ENCODE assay signal across 8 cellular contexts in the genomic region with DNA sequence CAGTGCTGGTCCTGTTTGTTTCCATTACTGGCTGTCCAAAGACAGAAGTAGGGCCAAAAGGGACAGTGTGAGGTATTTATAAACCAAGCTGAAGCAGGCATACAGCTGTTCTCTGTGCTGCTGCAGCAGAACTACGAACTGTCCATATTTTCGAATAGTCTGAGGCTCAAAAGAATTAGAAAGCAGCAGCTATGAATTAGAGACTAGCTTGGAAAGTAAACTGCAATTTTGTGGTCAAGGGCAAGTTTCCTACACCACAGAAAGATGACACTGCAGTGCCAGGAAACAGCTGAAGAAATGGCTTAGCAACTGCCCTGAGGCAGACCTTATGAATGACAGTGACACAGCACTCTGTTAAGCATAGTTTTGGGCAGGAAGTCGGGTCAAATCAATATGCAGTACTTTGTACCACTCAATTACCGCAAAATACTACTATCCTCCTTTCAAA.
DNase-seq lines count a peak whose midpoint lies in the region; ATAC-seq and TF ChIP-seq lines count a peak whose summit lies in the region.

No MANE protein-coding gene starts in this region.

- WGBS in adrenal gland, 4 donors = 17 to 27% (median 19%) methylated on average over 4 of the region's 4 CpGs
- 42 to 60% (median 46%) methylated on average over 4 of the region's 4 CpGs for WGBS in stomach, 5 donors

- DNase-seq in ACHN (peak; percentile 42), adrenal gland (peak in 6 of 7 donors; percentile 33 to 68 (median 44)), left lobe of liver (ENCODE audit: low spot score) (no peak), stomach (no peak), vagina (ENCODE audit: extremely low spot score in 2 of 2) (no peak)
- DNase-seq in NK-92 treated with Interleukin-12 subunit alpha and Interleukin-12 subunit beta, amount 100 ng/mL, for 24 hours (lab: John Stamatoyannopoulos, UW) = peak; percentile 60

- no peak for TF ChIP-seq EP300 in stomach (IDR thresholded peaks at IDR 0.05)

- H3K36me3 ChIP-seq in adrenal gland (replicated peaks in 1 of 2) = no peaks in the 10 kb centered on the region
- no peaks in the 10 kb centered on the region for H3K36me3 ChIP-seq in stomach
- H3K36me3 ChIP-seq in vagina = no peaks in the 10 kb centered on the region

- no peak for TF ChIP-seq CTCF in adrenal gland (IDR thresholded peaks at IDR 0.05)
- no peak for TF ChIP-seq CTCF in stomach (IDR thresholded peaks at IDR 0.05)
- no peak for TF ChIP-seq CTCF in vagina (IDR thresholded peaks at IDR 0.05)

- intact Hi-C loops in adrenal gland (cut with DNase I) = no loop called here
- intact Hi-C loops in stomach (cut with DNase I; ENCODE audit: low total_unique reads) = no loop called here
- intact Hi-C loops in vagina (cut with DNase I) = no loop called here

- H3K27ac ChIP-seq in adrenal gland = peak overlapping the region in 3 of 5 donors; percentile 13 to 76 (median 60)
- H3K27ac ChIP-seq in stomach = peak overlapping the region in 3 of 5 donors; percentile 23 to 48 (median 36)
- H3K27ac ChIP-seq in vagina = no peak overlapping the region

- no peaks in the 10 kb centered on the region for H3K9me3 ChIP-seq in adrenal gland (replicated peaks in 1 of 3)
- H3K9me3 ChIP-seq in stomach = no peaks in the 10 kb centered on the region
- H3K9me3 ChIP-seq in vagina = no peaks in the 10 kb centered on the region

- H3K27me3 ChIP-seq in adrenal gland (no peaks in the 10 kb centered on the region), stomach (no peaks in the 10 kb centered on the region), vagina (no peaks in the 10 kb centered on the region)

- in situ Hi-C loops in ACHN (cut with HindIII; ENCODE audit: low pct_ligation_motif_present, low pct_unique_long_range_greater_than_20kb, low sequenced_read_pairs) = no loop called here

- H3K4me3 ChIP-seq in adrenal gland = no peak overlapping the region
- no peak overlapping the region for H3K4me3 ChIP-seq in stomach
- H3K4me3 ChIP-seq in vagina = no peak overlapping the region

- H3K4me1 ChIP-seq in adrenal gland (replicated peaks in 1 of 2) (peaks cover 23 to 31% of the 10 kb centered on the region in 2 donors), stomach (peaks cover 5 to 45% (median 29%) of the 10 kb centered on the region in 4 donors), vagina (peaks cover 30% of the 10 kb centered on the region)

- TF ChIP-seq POLR2A in adrenal gland (IDR thresholded peaks at IDR 0.05) (no peak), stomach (IDR thresholded peaks at IDR 0.05) (no peak), vagina (IDR thresholded peaks at IDR 0.05) (no peak)

- peak; percentile 93 for ATAC-seq in GM18519 (IDR thresholded peaks at IDR 0.05; ENCODE audit: low FRiP score, unreplicated experiment)
- peak; percentile 99 for ATAC-seq in HG02981 (IDR thresholded peaks at IDR 0.05; ENCODE audit: unreplicated experiment)
- ATAC-seq in left lobe of liver = peak; percentile 91

Comparison
In these comparisons a context has a peak if more than half of its experiments do, and no peak if none do; other contexts are left out.
1. DNase-seq: peak in ACHN (single experiment), NK-92 treated with Interleukin-12 subunit alpha and Interleukin-12 subunit beta, amount 100 ng/mL, for 24 hours (single experiment) and adrenal gland (6 of 7); none in left lobe of liver (single experiment), stomach (single experiment) and vagina (0 of 2).
2. Peak in every context shown above with its lines, with median percentiles within 50 percentile points of each other: ATAC-seq.